In the genomic region with DNA sequence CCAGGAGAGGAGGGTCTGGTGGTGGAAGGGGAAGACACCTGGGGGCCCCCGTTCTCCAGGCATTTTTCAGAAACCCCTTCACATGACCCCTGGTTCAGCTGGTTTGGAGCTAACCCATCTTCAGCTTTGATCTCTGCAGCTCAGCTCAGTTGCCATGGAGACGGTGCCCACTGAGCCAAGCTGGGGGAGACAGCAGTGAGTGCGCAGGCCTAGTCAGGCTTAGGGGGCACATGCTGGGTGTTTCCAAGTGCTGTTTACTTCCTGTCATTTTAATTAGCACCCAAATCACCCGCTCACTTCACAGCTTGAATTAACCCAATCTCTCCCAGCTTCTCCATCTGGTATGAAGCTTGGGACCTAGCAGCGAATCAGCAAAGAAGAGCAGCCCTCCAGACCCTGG, we compare ENCODE assay signal across 8 cellular contexts. TPM values are rescaled to one million over a fixed set of nuclear protein-coding genes. Genes with fewer than 3 reads are reported as not detected.
A peak's percentile ranks its signal among the peaks of the same experiment; 100 is the strongest.
DNase-seq lines count a peak whose midpoint lies in the region; ATAC-seq and TF ChIP-seq lines count a peak whose summit lies in the region.

No MANE protein-coding gene starts in this region.

- H3K4me3 Mint-ChIP-seq in activated T-helper 17 cell treated with anti-CD3 and anti-CD28 coated beads, Interleukin-2, amount 50 U/mL, for 72 hours = peak overlapping the region; percentile 58

- H3K4me3 ChIP-seq in mucosa of descending colon = no peak overlapping the region
- no peak overlapping the region for H3K4me3 ChIP-seq in mammary epithelial cell (replicated peaks in 1 of 3; ENCODE audit: insufficient read depth in 1 of 3, low read depth in 2 of 3, low read length in 3 of 3)

- DNase-seq in Ammon's horn (ENCODE audit: low spot score) (peak; percentile 88), NCI-H2081 (lab: John Stamatoyannopoulos, UW) (peak; percentile 52 to 77), mucosa of descending colon (no peak), mammary epithelial cell (no peak), NCI-H526 treated with DMSO at 0.1 percent for 48 hours (lab: John Stamatoyannopoulos, UW) (no peak)

- H3K27me3 ChIP-seq in mammary epithelial cell (ENCODE audit: insufficient read depth, low read length) = no peaks in the 10 kb centered on the region

- H3K27ac ChIP-seq in mammary epithelial cell (ENCODE audit: insufficient read depth, low read depth, low read length) = no peak overlapping the region

- no TSS peak for BruUV-seq in mammary epithelial cell (replicated peaks; lab: Mats Ljungman, UMichigan)

- H3K9me3 Mint-ChIP-seq in activated T-helper 17 cell treated with anti-CD3 and anti-CD28 coated beads, Interleukin-2, amount 50 U/mL, for 72 hours = no peaks in the 10 kb centered on the region

- H3K36me3 Mint-ChIP-seq in activated T-helper 17 cell treated with anti-CD3 and anti-CD28 coated beads, Interleukin-2, amount 50 U/mL, for 72 hours (ENCODE audit: low read depth) = peaks cover 80% of the 10 kb centered on the region

- H3K9me3 ChIP-seq in mucosa of descending colon (no peaks in the 10 kb centered on the region), mammary epithelial cell (replicated peaks; ENCODE audit: insufficient read depth, low read length) (no peaks in the 10 kb centered on the region)

- H3K27me3 Mint-ChIP-seq in activated T-helper 17 cell treated with anti-CD3 and anti-CD28 coated beads, Interleukin-2, amount 50 U/mL, for 72 hours = no peaks in the 10 kb centered on the region

- peaks cover 64% of the 10 kb centered on the region for H3K4me1 Mint-ChIP-seq in activated T-helper 17 cell treated with anti-CD3 and anti-CD28 coated beads, Interleukin-2, amount 50 U/mL, for 72 hours

- H4K20me1 ChIP-seq in mammary epithelial cell (ENCODE audit: insufficient read depth, low read length) = no peaks in the 10 kb centered on the region

- no peak overlapping the region for H3K4me2 ChIP-seq in mammary epithelial cell (ENCODE audit: insufficient read depth, low read depth, low read length)

- no peak overlapping the region for H3K9ac ChIP-seq in mammary epithelial cell (ENCODE audit: insufficient read depth, low read length)

- WGBS in mammary epithelial cell (ENCODE audit: low coverage, missing lambda C conversion rate) = 95% methylated on average over 5 of the region's 5 CpGs

- CTCF ChIA-PET in mammary epithelial cell (lab: Charles Lee; ENCODE audit: low non-redundant PET) = no interaction called here

- no peak overlapping the region for H2AFZ ChIP-seq in mammary epithelial cell (ENCODE audit: low read depth, low read length)

- H3K79me2 ChIP-seq in mammary epithelial cell (ENCODE audit: insufficient read depth, low read length) = no peaks in the 10 kb centered on the region

- TF ChIP-seq CTCF in mucosa of descending colon (IDR thresholded peaks at IDR 0.05) (no peak), mammary epithelial cell (conservative IDR thresholded peaks at IDR 0.05 in 1 of 2, IDR thresholded peaks at IDR 0.05 in 1 of 2; ENCODE audit: extremely low read depth in 1 of 2, insufficient read depth in 1 of 2, low read depth in 1 of 2, low read length in 2 of 2) (no peak)

- intact Hi-C loops in mucosa of descending colon (cut with DNase I, micrococcal nuclease) = no loop called here
- intact Hi-C loops in mammary epithelial cell (cut with micrococcal nuclease) = no loop called here

- H3K36me3 ChIP-seq in mucosa of descending colon (ENCODE audit: low read depth) (no peaks in the 10 kb centered on the region), mammary epithelial cell (ENCODE audit: insufficient read depth, low read length) (no peaks in the 10 kb centered on the region)

- H3K4me1 ChIP-seq in mucosa of descending colon (ENCODE audit: low read depth) (peaks cover 3% of the 10 kb centered on the region), mammary epithelial cell (ENCODE audit: insufficient read depth, low read length) (peaks cover 22% of the 10 kb centered on the region)

- peak overlapping the region; percentile 46 for H3K27ac Mint-ChIP-seq in activated T-helper 17 cell treated with anti-CD3 and anti-CD28 coated beads, Interleukin-2, amount 50 U/mL, for 72 hours

- dilution Hi-C loops in mammary epithelial cell (cut with HindIII; ENCODE audit: low sequenced_read_pairs) = loop anchor here (5.0 kb wide), 1 partner anchor 72 kb away; no protein-coding TSS in a partner anchor

- ATAC-seq in activated T-helper 17 cell treated with anti-CD3 and anti-CD28 coated beads, Interleukin-2, amount 50 U/mL, for 72 hours (replicated peaks) = no peak
- ATAC-seq in mucosa of descending colon = peak; percentile 19
- no peak for ATAC-seq in GM18517 (IDR thresholded peaks at IDR 0.05; ENCODE audit: unreplicated experiment)
- no peak for ATAC-seq in HG03457 (IDR thresholded peaks at IDR 0.05; ENCODE audit: unreplicated experiment)

- in situ Hi-C loops in mammary epithelial cell (cut with MboI; ENCODE audit: low sequenced_read_pairs in 2 of 2) = no loop called here

RNA-seq across cellular contexts. Expression of gene SPOCK2, which starts 9.0 kb away (rescaled TPM):
- 100 to 1,000 TPM; 161 to 191 TPM for total RNA-seq in activated T-helper 17 cell treated with anti-CD3 and anti-CD28 coated beads, Interleukin-2, amount 50 U/mL, for 72 hours
- total RNA-seq in mucosa of descending colon (10 to 100 TPM in 1 of 3 donors, 1 to 10 TPM in 2; 3.1 to 12.3 (median 7.4) TPM), mammary epithelial cell (10 to 100 TPM in 1 of 2 donors, under 1 TPM in 1; 0.49 to 20.2 TPM)
- 0.10 TPM for polyA plus RNA-seq in mammary epithelial cell
- 0.62 TPM for polyA minus RNA-seq in mammary epithelial cell

Comparison
In these comparisons a context has a peak if more than half of its experiments do, and no peak if none do; other contexts are left out.
1. DNase-seq: peak in Ammon's horn (single experiment) and NCI-H2081 (2 of 2); none in mucosa of descending colon (0 of 3), mammary epithelial cell (single experiment) and NCI-H526 treated with DMSO at 0.1 percent for 48 hours (single experiment).
2. RNA of gene SPOCK2, which starts 9.0 kb away (total RNA-seq): 161 to 191 TPM in activated T-helper 17 cell treated with anti-CD3 and anti-CD28 coated beads, Interleukin-2, amount 50 U/mL, for 72 hours; 0.49 to 20.2 TPM in mammary epithelial cell and 3.1 to 12.3 TPM in mucosa of descending colon; every median in the first group is over 4 times any median in the second.